ENCODE assay signal across 1 cellular context in genomic region chr4:3857316-3857926, GRCh38.
TF ChIP-seq lines count a peak whose summit lies in the region.

No MANE protein-coding gene starts in this region.

TF ChIP-seq in SK-N-SH, 30 proteins besides CTCF, POLR2A, EP300 and RAD21 (continued from another document):
- TF ChIP-seq REST (IDR thresholded peaks at IDR 0.05; ENCODE audit: low read depth, low read length) (no peak), ELF1 (IDR thresholded peaks at IDR 0.05) (no peak), PBX3 (IDR thresholded peaks at IDR 0.05) (no peak), SIN3A (IDR thresholded peaks at IDR 0.05; ENCODE audit: borderline replicate concordance, low read depth, low read length) (no peak), POLR2AphosphoS5 (IDR thresholded peaks at IDR 0.05; ENCODE audit: low read depth, low read length) (no peak), TEAD4 (IDR thresholded peaks at IDR 0.05; ENCODE audit: borderline replicate concordance, insufficient read depth) (no peak), FOXJ3 (CRISPR knock-in tag; IDR thresholded peaks at IDR 0.05) (no peak), RFX5 (IDR thresholded peaks at IDR 0.05; ENCODE audit: low read length) (no peak), USF2 (IDR thresholded peaks at IDR 0.05; ENCODE audit: borderline replicate concordance, low read depth, low read length) (no peak), FOXM1 (IDR thresholded peaks at IDR 0.05; ENCODE audit: low read depth) (no peak), ZBTB33 (IDR thresholded peaks at IDR 0.05; ENCODE audit: borderline replicate concordance, low read depth) (no peak), TAF1 (IDR thresholded peaks at IDR 0.05; ENCODE audit: borderline replicate concordance, low read depth, low read length) (no peak)
